In genomic region chr6:116461075-116461474, GRCh38 we compare ENCODE assay signal across 1 cellular context.
TF ChIP-seq lines count a peak whose summit lies in the region.

Gene CALHM6, plus strand, starts transcription at chr6:116461375. Its CDS starts 555 bp downstream, at chr6:116461930.

TF ChIP-seq in IMR-90, 13 proteins besides CTCF, POLR2A, EP300 and RAD21 (continued from another document):
- TF ChIP-seq RCOR1 (IDR thresholded peaks at IDR 0.05; ENCODE audit: insufficient replicate concordance, low read length) (no peak), MAZ (IDR thresholded peaks at IDR 0.05; ENCODE audit: borderline replicate concordance, low read depth, low read length) (no peak), CEBPB (IDR thresholded peaks at IDR 0.05; ENCODE audit: low read depth, low read length) (no peak), SMC3 (IDR thresholded peaks at IDR 0.05; ENCODE audit: low read depth, low read length) (no peak), MAFK (IDR thresholded peaks at IDR 0.05; ENCODE audit: low read depth, low read length) (no peak), CHD1 (IDR thresholded peaks at IDR 0.05; ENCODE audit: low read depth, low read length) (no peak)
TF ChIP-seq in IMR-90: peak in this region for 0.
